ENCODE assay signal across 2 cellular contexts in the genomic region with DNA sequence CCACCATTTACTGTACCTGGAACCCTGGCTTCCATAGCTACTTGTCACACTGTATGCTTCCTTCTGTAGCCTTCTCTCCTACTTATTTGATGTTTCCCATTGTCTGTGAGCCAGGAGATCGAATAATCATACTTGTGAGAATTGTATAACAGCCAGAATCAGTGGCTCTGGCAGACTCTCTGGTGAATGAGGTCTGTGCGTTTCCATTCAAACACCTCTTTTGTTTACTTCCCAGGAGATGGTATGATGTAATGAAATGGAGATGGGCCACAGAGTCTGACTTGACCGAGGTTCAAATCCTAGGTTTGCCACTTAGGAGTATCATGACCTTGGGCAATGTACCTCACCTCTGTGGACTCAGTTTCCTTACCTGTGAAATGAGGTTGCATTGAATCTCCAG.
TF ChIP-seq lines count a peak whose summit lies in the region.

No MANE protein-coding gene starts in this region.

TF ChIP-seq in H1, 55 proteins besides CTCF, POLR2A, EP300 and RAD21:
- no peak for TF ChIP-seq PHF8 (conservative IDR thresholded peaks at IDR 0.05; ENCODE audit: low read depth, low read length)
- no peak for TF ChIP-seq RNF2 (IDR thresholded peaks at IDR 0.05; ENCODE audit: borderline replicate concordance, low read depth, low read length, missing control alignments, poor library complexity, severe bottlenecking)
- TF ChIP-seq CBX5 (IDR thresholded peaks at IDR 0.05; ENCODE audit: low read depth, low read length), result no peak
- TF ChIP-seq SP2 (IDR thresholded peaks at IDR 0.05; ENCODE audit: low read length), result no peak
- TF ChIP-seq NANOG (IDR thresholded peaks at IDR 0.05; ENCODE audit: insufficient read depth, low read depth, low read length, poor library complexity, severe bottlenecking), result no peak
- no peak for TF ChIP-seq CHD7 (IDR thresholded peaks at IDR 0.05; ENCODE audit: insufficient replicate concordance, low read length)
- no peak for TF ChIP-seq SIRT6 (IDR thresholded peaks at IDR 0.05; ENCODE audit: low read length)
- no peak for TF ChIP-seq TAF1 (IDR thresholded peaks at IDR 0.05; ENCODE audit: low read depth, low read length)

TF ChIP-seq in HepG2, 621 proteins besides CTCF, POLR2A, EP300 and RAD21:
- TF ChIP-seq ATF7 (IDR thresholded peaks at IDR 0.05), result 0 out of 2 replicates have a peak, but pooled peaks have one; percentile 5
- TF ChIP-seq ATF7 (CRISPR knock-in tag; IDR thresholded peaks at IDR 0.05), result no peak
- no peak for TF ChIP-seq ZNF569 (CRISPR knock-in tag; IDR thresholded peaks at IDR 0.05; ENCODE audit: borderline replicate concordance)
